In the genomic region with DNA sequence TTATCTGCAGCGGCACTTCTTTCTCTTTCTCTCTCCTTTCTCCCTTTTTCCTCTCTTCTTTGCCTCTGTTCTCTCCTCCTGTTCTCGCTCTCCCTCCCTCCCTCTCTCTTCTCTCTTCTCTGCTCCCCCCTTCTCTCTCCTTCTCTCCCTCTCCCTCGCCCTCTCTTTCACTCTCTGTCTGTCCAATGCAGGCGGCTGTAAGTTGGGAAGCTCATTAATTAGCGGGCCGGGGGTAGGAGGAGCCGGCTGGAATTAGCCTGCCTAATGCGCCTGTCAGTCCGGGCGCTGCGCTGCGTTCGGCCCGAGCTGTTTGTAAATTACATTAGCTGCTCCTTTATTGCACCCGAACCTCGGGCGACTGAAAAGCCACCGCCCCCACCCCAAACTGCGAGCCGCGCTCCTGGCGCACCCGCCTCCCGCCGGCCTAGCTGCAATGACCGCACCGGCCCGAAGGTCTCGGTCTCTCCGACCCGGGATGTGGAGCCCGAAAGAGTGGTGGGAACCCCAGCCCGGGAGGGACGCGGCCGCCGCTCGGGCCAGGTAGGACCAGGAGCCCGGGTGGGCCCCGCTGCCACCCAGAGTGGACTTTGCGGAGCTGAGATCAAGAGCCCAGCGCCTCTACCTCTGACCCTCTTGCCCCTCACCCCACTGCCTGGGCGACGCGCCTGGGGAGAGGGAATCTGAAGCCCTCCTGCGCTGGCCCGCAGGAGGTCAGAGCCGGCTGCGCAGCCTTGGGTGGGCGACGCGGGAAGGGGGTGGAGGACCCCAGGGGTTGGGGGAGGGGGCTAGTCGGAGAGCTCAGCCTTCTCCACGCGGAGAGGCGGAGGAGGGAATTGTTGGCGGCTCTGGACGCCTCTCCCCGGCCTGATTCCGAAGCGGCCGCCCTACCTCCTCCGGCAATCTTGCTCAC, we compare ENCODE assay signal across 10 cellular contexts. TPM values are rescaled to one million over a fixed set of nuclear protein-coding genes. Genes with fewer than 3 reads are reported as not detected.
DNase-seq lines count a peak whose midpoint lies in the region; ATAC-seq and TF ChIP-seq lines count a peak whose summit lies in the region.
"Had no signal": no experiment of that assay in that cellular context is flagged by ENCODE, and none has a peak within 500 bp of the region (broad histone marks: within the 10 kb centered on the region; RNA-seq: fewer than 3 reads in every experiment).

A gene with protein sequence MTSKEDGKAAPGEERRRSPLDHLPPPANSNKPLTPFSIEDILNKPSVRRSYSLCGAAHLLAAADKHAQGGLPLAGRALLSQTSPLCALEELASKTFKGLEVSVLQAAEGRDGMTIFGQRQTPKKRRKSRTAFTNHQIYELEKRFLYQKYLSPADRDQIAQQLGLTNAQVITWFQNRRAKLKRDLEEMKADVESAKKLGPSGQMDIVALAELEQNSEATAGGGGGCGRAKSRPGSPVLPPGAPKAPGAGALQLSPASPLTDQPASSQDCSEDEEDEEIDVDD (minus strand): TSS at position 189 of the 910 bp plus-strand sequence. CDS start 648 bp downstream, outside the sequence.

- H3K27me3 Mint-ChIP-seq in activated naive CD8-positive, alpha-beta T cell treated with anti-CD3 and anti-CD28 coated beads, Interleukin-2, amount 10 ng/mL, durations not matched to agents 7 days and 5 days = peaks cover 82% of the 10 kb centered on the region
- H3K27me3 Mint-ChIP-seq in naive B cell = peaks cover 72 to 91% (median 87%) of the 10 kb centered on the region in 3 donors

- no peaks in the 10 kb centered on the region for H3K4me1 ChIP-seq in BE2C

- no peaks in the 10 kb centered on the region for H3K9me3 Mint-ChIP-seq in activated naive CD8-positive, alpha-beta T cell treated with anti-CD3 and anti-CD28 coated beads, Interleukin-2, amount 10 ng/mL, durations not matched to agents 7 days and 5 days
- peaks cover 0 to 12% (median 4%) of the 10 kb centered on the region in 7 donors for H3K9me3 Mint-ChIP-seq in naive B cell

- H3K9me3 ChIP-seq in BE2C = no peaks in the 10 kb centered on the region
- H3K9me3 ChIP-seq: transverse colon had no signal

- H3K36me3 Mint-ChIP-seq in activated naive CD8-positive, alpha-beta T cell treated with anti-CD3 and anti-CD28 coated beads, Interleukin-2, amount 10 ng/mL, durations not matched to agents 7 days and 5 days = no peaks in the 10 kb centered on the region
- peaks cover 4 to 8% of the 10 kb centered on the region in 2 donors for H3K36me3 Mint-ChIP-seq in naive B cell

- H3K27ac Mint-ChIP-seq in activated naive CD8-positive, alpha-beta T cell treated with anti-CD3 and anti-CD28 coated beads, Interleukin-2, amount 10 ng/mL, durations not matched to agents 7 days and 5 days = no peak within 1 kb of the TSS
- peak within 1 kb of the TSS in 3 of 6 donors; percentile 87 to 98 (median 95) for H3K27ac Mint-ChIP-seq in naive B cell

- H3K4me3 Mint-ChIP-seq in activated naive CD8-positive, alpha-beta T cell treated with anti-CD3 and anti-CD28 coated beads, Interleukin-2, amount 10 ng/mL, durations not matched to agents 7 days and 5 days = no peak within 1 kb of the TSS
- peak within 1 kb of the TSS; percentile 70 to 93 (median 84) for H3K4me3 Mint-ChIP-seq in naive B cell

- H3K4me3 ChIP-seq in BE2C (ENCODE audit: low read depth, low read length) = peak within 1 kb of the TSS; percentile 23

- ATAC-seq in activated naive CD8-positive, alpha-beta T cell treated with anti-CD3 and anti-CD28 coated beads, Interleukin-2, amount 10 ng/mL, durations not matched to agents 7 days and 5 days (ENCODE audit: low read depth) = no peak
- ATAC-seq in naive B cell (ENCODE audit: low read depth in 2 of 2) = no peak

- H3K4me1 Mint-ChIP-seq in activated naive CD8-positive, alpha-beta T cell treated with anti-CD3 and anti-CD28 coated beads, Interleukin-2, amount 10 ng/mL, durations not matched to agents 7 days and 5 days = peaks cover 14% of the 10 kb centered on the region
- peaks cover 32 to 46% (median 39%) of the 10 kb centered on the region in 3 donors for H3K4me1 Mint-ChIP-seq in naive B cell

- POLR2A ChIA-PET in activated naive CD8-positive, alpha-beta T cell treated with anti-CD3 and anti-CD28 coated beads, Interleukin-2, amount 10 ng/mL, durations not matched to agents 7 days and 5 days (lab: Charles Lee) = no interaction called here

- no peak for TF ChIP-seq CTCF in BE2C (IDR thresholded peaks at IDR 0.05; ENCODE audit: low read depth, low read length)

- DNase-seq in BE2C = no peak
- DNase-seq in G401 (ENCODE audit: low spot score) = no peak
- peak; percentile 42 for DNase-seq in activated naive CD8-positive, alpha-beta T cell treated with anti-CD3 and anti-CD28 coated beads, Interleukin-2, amount 10 ng/mL, durations not matched to agents 7 days and 5 days
- DNase-seq in naive B cell = no peak
- no peak for DNase-seq in epidermal melanocyte (ENCODE audit: insufficient read length, low spot score)
- DNase-seq in HCEC 1CT = no peak
- DNase-seq in posterior vena cava (ENCODE audit: low spot score) = no peak
- DNase-seq in stimulated activated CD8-positive, alpha-beta memory T cell treated with anti-CD3 and anti-CD28 coated beads, Interleukin-4, amount 100 ng/mL, for 48 hours = no peak
- DNase-seq: NCI-H774, transverse colon had no signal

- H3K27me3 ChIP-seq in BE2C = peaks cover 87% of the 10 kb centered on the region

- in situ Hi-C loops in G401 (cut with HindIII; ENCODE audit: low sequenced_read_pairs) = no loop called here

- intact Hi-C loops in posterior vena cava (cut with DNase I) = no loop called here

- no peaks in the 10 kb centered on the region for H3K36me3 ChIP-seq in BE2C
- H3K36me3 ChIP-seq: transverse colon had no signal

RNA-seq across cellular contexts. Expression of the gene that starts here (rescaled TPM):
- not detected for polyA plus RNA-seq in BE2C (2012; ENCODE audit: insufficient read depth, insufficient read length, low read depth)
- 17.5 and 32.2 TPM in 2 replicates for total RNA-seq in G401 (2014; rRNA removed; shearing (Covaris generic))
- total RNA-seq in activated naive CD8-positive, alpha-beta T cell treated with anti-CD3 and anti-CD28 coated beads, Interleukin-2, amount 10 ng/mL, durations not matched to agents 7 days and 5 days = not detected
- polyA plus RNA-seq in naive B cell (ENCODE audit: low read depth in 6 of 6) = not detected
- total RNA-seq in posterior vena cava = not detected
- total RNA-seq: transverse colon had no signal

Comparison
In these comparisons a context has a peak if more than half of its experiments do, and no peak if none do; other contexts are left out.
1. RNA of the gene that starts here (total RNA-seq): 17.5 to 32.2 TPM in G401; not detected in activated naive CD8-positive, alpha-beta T cell treated with anti-CD3 and anti-CD28 coated beads, Interleukin-2, amount 10 ng/mL, durations not matched to agents 7 days and 5 days and not detected in posterior vena cava; every median in the first group is over 10 times any median in the second.
2. Peak in DNase-seq in activated naive CD8-positive, alpha-beta T cell treated with anti-CD3 and anti-CD28 coated beads, Interleukin-2, amount 10 ng/mL, durations not matched to agents 7 days and 5 days; RNA of the gene not detected or under 1 TPM.